ENCODE assay signal across 8 cellular contexts in the genomic region with DNA sequence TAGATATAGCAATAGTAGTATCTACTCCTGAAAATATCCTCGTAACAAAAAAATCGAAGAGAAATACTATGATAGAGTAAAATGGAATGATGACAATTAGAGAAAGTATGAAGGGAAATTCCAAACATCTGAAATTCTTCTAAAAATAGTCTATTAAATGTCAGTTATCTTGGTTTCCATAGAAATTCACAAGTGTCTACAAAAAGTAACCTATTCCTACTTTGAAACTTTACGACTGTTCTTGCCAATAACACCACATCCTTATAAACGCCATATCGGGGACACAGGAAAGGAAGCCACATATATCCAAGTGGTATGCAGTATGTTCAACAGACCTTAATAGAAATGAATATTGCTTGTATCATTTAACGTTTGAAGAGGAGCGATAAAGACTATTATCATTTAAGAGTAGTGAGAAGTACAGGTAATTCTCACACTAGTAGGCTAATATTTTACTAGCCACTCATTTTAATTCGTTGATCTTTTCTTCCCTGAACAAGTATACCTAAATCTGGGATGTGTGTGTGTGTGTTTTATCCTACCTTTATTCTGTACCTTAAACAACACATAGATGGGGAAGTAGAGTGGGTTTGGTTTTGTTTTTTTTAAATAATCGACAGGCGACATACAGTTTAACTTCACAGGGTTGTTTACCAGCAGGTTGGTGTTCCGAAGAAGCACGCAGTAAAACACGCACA. TPM values are rescaled to one million over a fixed set of nuclear protein-coding genes. Genes with fewer than 3 reads are reported as not detected.
DNase-seq lines count a peak whose midpoint lies in the region; ATAC-seq and TF ChIP-seq lines count a peak whose summit lies in the region.

No MANE protein-coding gene starts in this region.

- no peak for TF ChIP-seq CTCF in transverse colon (IDR thresholded peaks at IDR 0.05)

- no peaks in the 10 kb centered on the region for H3K36me3 Mint-ChIP-seq in activated T-cell treated with anti-CD3 and anti-CD28 coated beads, Interleukin-2, amount 50 U/mL, for 4 hours (ENCODE audit: insufficient read depth)
- H3K36me3 Mint-ChIP-seq in activated naive CD8-positive, alpha-beta T cell treated with anti-CD3 and anti-CD28 coated beads, Interleukin-2, amount 10 ng/mL, durations not matched to agents 7 days and 5 days = peaks cover 3% of the 10 kb centered on the region

- intact Hi-C loops in transverse colon (cut with DNase I; ENCODE audit: low total_unique reads) = no loop called here

- H3K27me3 ChIP-seq in iPS-15b (ENCODE audit: control insufficient read depth, insufficient read depth, low read length) = no peaks in the 10 kb centered on the region
- peaks cover 40% of the 10 kb centered on the region for H3K27me3 ChIP-seq in transverse colon

- DNase-seq in activated T-cell treated with anti-CD3 and anti-CD28 coated beads, Interleukin-2, amount 50 U/mL, for 4 hours = no peak
- no peak for DNase-seq in activated T-cell treated with anti-CD3 and anti-CD28 coated beads, Interleukin-2, amount 50 U/mL, for 48 hours
- DNase-seq in activated naive CD8-positive, alpha-beta T cell treated with anti-CD3 and anti-CD28 coated beads, Interleukin-2, amount 10 ng/mL, durations not matched to agents 7 days and 5 days = no peak
- DNase-seq in superior temporal gyrus (ENCODE audit: extremely low spot score) = peak; percentile 38
- DNase-seq in transverse colon = no peak

- H3K36me3 ChIP-seq in iPS-15b (ENCODE audit: control insufficient read depth, insufficient read depth, low read length) = no peaks in the 10 kb centered on the region
- H3K36me3 ChIP-seq in transverse colon = no peaks in the 10 kb centered on the region

- no peaks in the 10 kb centered on the region for H3K9me3 Mint-ChIP-seq in activated T-cell treated with anti-CD3 and anti-CD28 coated beads, Interleukin-2, amount 50 U/mL, for 4 hours
- peaks cover 7% of the 10 kb centered on the region for H3K9me3 Mint-ChIP-seq in activated naive CD8-positive, alpha-beta T cell treated with anti-CD3 and anti-CD28 coated beads, Interleukin-2, amount 10 ng/mL, durations not matched to agents 7 days and 5 days

- H3K4me1 ChIP-seq in iPS-15b (ENCODE audit: control insufficient read depth, insufficient read depth, low read length) (peaks cover under 1% of the 10 kb centered on the region), transverse colon (peaks cover 0 to 16% (median 14%) of the 10 kb centered on the region in 4 donors)

- peak overlapping the region; percentile 50 for H3K4me3 Mint-ChIP-seq in activated T-cell treated with anti-CD3 and anti-CD28 coated beads, Interleukin-2, amount 50 U/mL, for 4 hours
- H3K4me3 Mint-ChIP-seq in activated naive CD8-positive, alpha-beta T cell treated with anti-CD3 and anti-CD28 coated beads, Interleukin-2, amount 10 ng/mL, durations not matched to agents 7 days and 5 days = peak overlapping the region; percentile 51

- no peak for TF ChIP-seq EP300 in transverse colon (IDR thresholded peaks at IDR 0.05; ENCODE audit: low read depth)

- peaks cover 13% of the 10 kb centered on the region for H3K4me1 Mint-ChIP-seq in activated T-cell treated with anti-CD3 and anti-CD28 coated beads, Interleukin-2, amount 50 U/mL, for 4 hours (ENCODE audit: low read depth)
- peaks cover 17% of the 10 kb centered on the region for H3K4me1 Mint-ChIP-seq in activated naive CD8-positive, alpha-beta T cell treated with anti-CD3 and anti-CD28 coated beads, Interleukin-2, amount 10 ng/mL, durations not matched to agents 7 days and 5 days

- H3K9me3 ChIP-seq in iPS-15b (ENCODE audit: control insufficient read depth, insufficient read depth, low read length) (no peaks in the 10 kb centered on the region), transverse colon (no peaks in the 10 kb centered on the region)

- 30 to 33% methylated on average over 12 to 13 of the region's 13 CpGs for WGBS in transverse colon (ENCODE audit: low coverage in 1 of 2), 2 donors

- in situ Hi-C loops in transverse colon (cut with MboI; ENCODE audit: low pct_ligation_motif_present in 1 of 4, low pct_unique_long_range_greater_than_20kb in 1 of 4, low sequenced_read_pairs in 3 of 4) = no loop called here

- no peak for ATAC-seq in activated T-cell treated with anti-CD3 and anti-CD28 coated beads, Interleukin-2, amount 50 U/mL, for 4 hours
- ATAC-seq in activated naive CD8-positive, alpha-beta T cell treated with anti-CD3 and anti-CD28 coated beads, Interleukin-2, amount 10 ng/mL, durations not matched to agents 7 days and 5 days (ENCODE audit: low read depth) = no peak
- no peak for ATAC-seq in HG02884 (IDR thresholded peaks at IDR 0.05; ENCODE audit: unreplicated experiment)
- ATAC-seq in GM21515 (IDR thresholded peaks at IDR 0.05; ENCODE audit: unreplicated experiment) = no peak

- H3K9ac ChIP-seq in iPS-15b (ENCODE audit: low read depth, low read length) = peak overlapping the region; percentile 85

- POLR2A ChIA-PET in activated naive CD8-positive, alpha-beta T cell treated with anti-CD3 and anti-CD28 coated beads, Interleukin-2, amount 10 ng/mL, durations not matched to agents 7 days and 5 days (lab: Charles Lee) = interaction anchor here (0.7 to 1.1 kb wide), 2 partner anchors 29 kb away, joined by 3 read pairs; no protein-coding TSS in a partner anchor

- H3K27me3 Mint-ChIP-seq in activated T-cell treated with anti-CD3 and anti-CD28 coated beads, Interleukin-2, amount 50 U/mL, for 4 hours (ENCODE audit: low read depth) = peaks cover 19% of the 10 kb centered on the region
- H3K27me3 Mint-ChIP-seq in activated naive CD8-positive, alpha-beta T cell treated with anti-CD3 and anti-CD28 coated beads, Interleukin-2, amount 10 ng/mL, durations not matched to agents 7 days and 5 days = peaks cover 48% of the 10 kb centered on the region

- TF ChIP-seq POLR2A in transverse colon (IDR thresholded peaks at IDR 0.05) = no peak

- no peak overlapping the region for H3K27ac ChIP-seq in transverse colon

- H3K4me3 ChIP-seq in iPS-15b (ENCODE audit: low read depth, low read length) (peak overlapping the region; percentile 96), transverse colon (peak overlapping the region in 1 of 4 donors; percentile 64)

- no peak overlapping the region for H3K27ac Mint-ChIP-seq in activated naive CD8-positive, alpha-beta T cell treated with anti-CD3 and anti-CD28 coated beads, Interleukin-2, amount 10 ng/mL, durations not matched to agents 7 days and 5 days

RNA-seq across cellular contexts. Expression of a gene that starts 1.2 kb away (rescaled TPM):
- under 1 TPM; 0.13 to 0.19 (median 0.13) TPM for total RNA-seq in activated T-cell treated with anti-CD3 and anti-CD28 coated beads, Interleukin-2, amount 50 U/mL, for 4 hours
- total RNA-seq in activated naive CD8-positive, alpha-beta T cell treated with anti-CD3 and anti-CD28 coated beads, Interleukin-2, amount 10 ng/mL, durations not matched to agents 7 days and 5 days = under 1 TPM; 0.09 to 0.14 TPM
- total RNA-seq in transverse colon = 10 to 100 TPM in 1 of 4 donors, 1 to 10 TPM in 2, not detected in 1; 1.6 to 10.9 (median 2.5) TPM

RNA-seq across cellular contexts. Expression of a gene that starts 15.1 kb away (rescaled TPM):
- total RNA-seq in activated T-cell treated with anti-CD3 and anti-CD28 coated beads, Interleukin-2, amount 50 U/mL, for 4 hours = 10 to 100 TPM; 17.6 to 20.9 (median 19.5) TPM
- 10 to 100 TPM; 26.4 to 28.7 TPM for total RNA-seq in activated naive CD8-positive, alpha-beta T cell treated with anti-CD3 and anti-CD28 coated beads, Interleukin-2, amount 10 ng/mL, durations not matched to agents 7 days and 5 days
- 10 to 100 TPM; 22.4 to 52.9 (median 36.5) TPM for total RNA-seq in transverse colon
